Comparison of ENCODE assay signal across 9 cellular contexts in genomic region chr3:195774917-195775316, GRCh38.
DNase-seq lines count a peak whose midpoint lies in the region; ATAC-seq and TF ChIP-seq lines count a peak whose summit lies in the region.
"Had no signal": no experiment of that assay in that cellular context is flagged by ENCODE, and none has a peak within 500 bp of the region (broad histone marks: within the 10 kb centered on the region; RNA-seq: fewer than 3 reads in every experiment).

No MANE protein-coding gene starts in this region.

- TF ChIP-seq CTCF in Loucy (conservative IDR thresholded peaks at IDR 0.05; ENCODE audit: low read length): peak; percentile 66

- H2AFZ ChIP-seq in Loucy (ENCODE audit: low read length): no peak overlapping the region

- peaks cover 5% of the 10 kb centered on the region for H3K27me3 Mint-ChIP-seq in activated naive CD8-positive, alpha-beta T cell treated with anti-CD3 and anti-CD28 coated beads, Interleukin-2, amount 50 U/mL, for 24 hours

- H3K4me1 Mint-ChIP-seq in activated naive CD8-positive, alpha-beta T cell treated with anti-CD3 and anti-CD28 coated beads, Interleukin-2, amount 50 U/mL, for 24 hours: peaks cover 2% of the 10 kb centered on the region

- no peaks in the 10 kb centered on the region for H3K9me2 ChIP-seq in Loucy (replicated peaks; ENCODE audit: low read depth, low read length)

- no peak overlapping the region for H3K4me3 Mint-ChIP-seq in activated naive CD8-positive, alpha-beta T cell treated with anti-CD3 and anti-CD28 coated beads, Interleukin-2, amount 50 U/mL, for 24 hours

- no peak overlapping the region for H3K27ac Mint-ChIP-seq in activated naive CD8-positive, alpha-beta T cell treated with anti-CD3 and anti-CD28 coated beads, Interleukin-2, amount 50 U/mL, for 24 hours

- no peak overlapping the region for H3K9ac ChIP-seq in Loucy (ENCODE audit: low read depth, low read length, poor library complexity, severe bottlenecking)
- H3K9ac ChIP-seq: BLaER1 treated with 17β-estradiol and CSF1 and Interleukin-3, amounts not matched to agents 10 nM and 100 nM had no signal

- H3F3A ChIP-seq in Loucy (ENCODE audit: low read depth): no peaks in the 10 kb centered on the region

- no peaks in the 10 kb centered on the region for H3K4me1 ChIP-seq in Loucy (ENCODE audit: insufficient read depth, low read length, poor library complexity, severe bottlenecking)
- H3K4me1 ChIP-seq: BLaER1 treated with 17β-estradiol and CSF1 and Interleukin-3, amounts not matched to agents 10 nM and 100 nM had no signal

- H3K79me2 ChIP-seq in Loucy (ENCODE audit: insufficient read depth, low read length): no peaks in the 10 kb centered on the region

- H4K20me1 ChIP-seq in Loucy (ENCODE audit: insufficient read depth, low read length, poor library complexity, severe bottlenecking): no peaks in the 10 kb centered on the region
- H4K20me1 ChIP-seq: BLaER1 treated with 17β-estradiol and CSF1 and Interleukin-3, amounts not matched to agents 10 nM and 100 nM had no signal

- no peaks in the 10 kb centered on the region for H3K27me3 ChIP-seq in Loucy (ENCODE audit: insufficient read depth, low read length, poor library complexity, severe bottlenecking)
- H3K27me3 ChIP-seq: BLaER1 treated with 17β-estradiol and CSF1 and Interleukin-3, amounts not matched to agents 10 nM and 100 nM had no signal

- H3K36me3 ChIP-seq in Loucy (ENCODE audit: insufficient read depth, low read length): no peaks in the 10 kb centered on the region
- H3K36me3 ChIP-seq: BLaER1 treated with 17β-estradiol and CSF1 and Interleukin-3, amounts not matched to agents 10 nM and 100 nM had no signal

- DNase-seq in NCI-H2171 treated with DMSO at 0.1 percent for 48 hours (lab: John Stamatoyannopoulos, UW) (peak; percentile 27), NCI-H2171 (lab: John Stamatoyannopoulos, UW) (no peak), islet precursor cell (peak; percentile 78), GM19240 (ENCODE audit: insufficient read length, low spot score) (no peak)
- DNase-seq in activated naive CD8-positive, alpha-beta T cell treated with anti-CD3 and anti-CD28 coated beads, Interleukin-2, amount 50 U/mL, for 24 hours: peak; percentile 36

- peaks cover under 1% of the 10 kb centered on the region for H3K9me3 Mint-ChIP-seq in activated naive CD8-positive, alpha-beta T cell treated with anti-CD3 and anti-CD28 coated beads, Interleukin-2, amount 50 U/mL, for 24 hours

- no peaks in the 10 kb centered on the region for H3K9me3 ChIP-seq in Loucy (ENCODE audit: insufficient read depth, low read depth, low read length)

- H3K36me3 Mint-ChIP-seq in activated naive CD8-positive, alpha-beta T cell treated with anti-CD3 and anti-CD28 coated beads, Interleukin-2, amount 50 U/mL, for 24 hours (ENCODE audit: low read depth): no peaks in the 10 kb centered on the region

- ATAC-seq in activated naive CD8-positive, alpha-beta T cell treated with anti-CD3 and anti-CD28 coated beads, Interleukin-2, amount 50 U/mL, for 24 hours: no peak
- ATAC-seq in HG03196 (IDR thresholded peaks at IDR 0.05; ENCODE audit: unreplicated experiment) (no peak), HG02973 (IDR thresholded peaks at IDR 0.05; ENCODE audit: unreplicated experiment) (no peak)

- no peak overlapping the region for H3K4me3 ChIP-seq in Loucy (ENCODE audit: low read length, poor library complexity, severe bottlenecking)
- H3K4me3 ChIP-seq: BLaER1 treated with 17β-estradiol and CSF1 and Interleukin-3, amounts not matched to agents 10 nM and 100 nM had no signal

- no peak overlapping the region for H3K4me2 ChIP-seq in Loucy (ENCODE audit: low read depth, low read length, poor library complexity, severe bottlenecking)
- H3K4me2 ChIP-seq: BLaER1 treated with 17β-estradiol and CSF1 and Interleukin-3, amounts not matched to agents 10 nM and 100 nM had no signal

Comparison
In these comparisons a context has a peak if more than half of its experiments do, and no peak if none do; other contexts are left out.
1. DNase-seq: peak in NCI-H2171 treated with DMSO at 0.1 percent for 48 hours (single experiment), activated naive CD8-positive, alpha-beta T cell treated with anti-CD3 and anti-CD28 coated beads, Interleukin-2, amount 50 U/mL, for 24 hours (single experiment) and islet precursor cell (single experiment); none in NCI-H2171 (single experiment) and GM19240 (single experiment).